ENCODE assay signal across 17 cellular contexts in the genomic region with DNA sequence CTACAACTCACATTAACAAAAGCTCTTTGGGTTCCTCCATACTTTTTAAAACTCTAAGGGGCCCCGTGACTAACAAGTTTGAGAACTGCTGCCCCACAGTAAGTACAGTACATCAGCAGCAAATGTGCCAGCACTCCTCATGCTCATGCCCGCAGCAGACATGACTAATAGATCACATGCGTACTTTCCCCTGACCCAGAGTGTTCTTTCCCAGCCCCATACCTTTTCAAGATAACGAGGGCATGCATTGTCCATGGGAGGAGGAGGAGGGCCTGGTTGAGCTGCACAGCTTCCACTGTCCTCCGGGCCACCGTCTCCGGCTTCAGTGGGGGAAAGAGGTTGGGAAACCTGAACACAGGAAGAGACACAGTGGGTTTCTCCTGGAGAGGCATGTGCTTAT. TPM values are rescaled to one million over a fixed set of nuclear protein-coding genes. Genes with fewer than 3 reads are reported as not detected.
DNase-seq lines count a peak whose midpoint lies in the region; ATAC-seq, FAIRE-seq and TF ChIP-seq lines count a peak whose summit lies in the region.
"Had no signal": no experiment of that assay in that cellular context is flagged by ENCODE, and none has a peak within 500 bp of the region (broad histone marks: within the 10 kb centered on the region; RNA-seq: fewer than 3 reads in every experiment).

No MANE protein-coding gene starts in this region.

- TF ChIP-seq EP300 in K562 (IDR thresholded peaks at IDR 0.05; ENCODE audit: low read length) (no peak), tibial nerve (IDR thresholded peaks at IDR 0.05) (no peak)

- H3K4me3 ChIP-seq in K562 (no peak overlapping the region), tibial nerve (no peak overlapping the region)
- H3K4me3 ChIP-seq: GM23338 had no signal

- POLR2A ChIA-PET in K562 (lab: Yijun Ruan, JAX): interaction anchor here (1.5 kb wide), 1 partner anchor 9 kb away, joined by 4 read pairs; no protein-coding TSS in a partner anchor

- peak overlapping the region; percentile 30 for H3K27ac Mint-ChIP-seq in activated naive CD4-positive, alpha-beta T cell treated with anti-CD3 and anti-CD28 coated beads, Interleukin-2, amount 50 U/mL, for 24 hours
- H3K27ac Mint-ChIP-seq in activated naive CD4-positive, alpha-beta T cell treated with anti-CD3 and anti-CD28 coated beads, Interleukin-2, amount 10 ng/mL, durations not matched to agents 7 days and 5 days: no peak overlapping the region
- H3K27ac Mint-ChIP-seq: GM23338 had no signal

- ATAC-seq in K562: no peak
- ATAC-seq: GM23338 had no signal

- 92% methylated on average over 7 of the region's 7 CpGs for WGBS in K562 (ENCODE audit: insufficient coverage, low coverage, missing lambda C conversion rate)
- 88 to 90% methylated on average over 7 of the region's 7 CpGs for WGBS in tibial nerve, 2 donors

- intact Hi-C loops in K562 (cut with micrococcal nuclease): no loop called here

- no peaks in the 10 kb centered on the region for H3K9me3 Mint-ChIP-seq in activated naive CD4-positive, alpha-beta T cell treated with anti-CD3 and anti-CD28 coated beads, Interleukin-2, amount 50 U/mL, for 24 hours
- no peaks in the 10 kb centered on the region for H3K9me3 Mint-ChIP-seq in activated naive CD4-positive, alpha-beta T cell treated with anti-CD3 and anti-CD28 coated beads, Interleukin-2, amount 10 ng/mL, durations not matched to agents 7 days and 5 days
- H3K9me3 Mint-ChIP-seq: central memory CD8-positive, alpha-beta T cell; GM23338; nephron had no signal

- no peaks in the 10 kb centered on the region for H3K9me1 ChIP-seq in K562 (ENCODE audit: control insufficient read depth, insufficient read depth, low read length)

- H3K27me3 ChIP-seq in K562 (ENCODE audit: control insufficient read depth in 2 of 2, insufficient read depth in 2 of 2, low read length in 2 of 2) (no peaks in the 10 kb centered on the region), tibial nerve (no peaks in the 10 kb centered on the region)

- H3K4me2 ChIP-seq in K562 (ENCODE audit: insufficient read depth, low read length): no peak overlapping the region
- H3K4me2 ChIP-seq: GM23338 had no signal

- BruUV-seq in K562 (replicated peaks; lab: Mats Ljungman, UMichigan): no TSS peak

- FAIRE-seq in K562 (lab: Jason Lieb, UNC): no peak

- no peak for DNase-seq in activated naive CD4-positive, alpha-beta T cell treated with anti-CD3 and anti-CD28 coated beads, Interleukin-2, amount 10 ng/mL, durations not matched to agents 7 days and 5 days
- DNase-seq in K562 (ENCODE audit: extremely low read depth in 1 of 4, low spot score in 3 of 4): no peak
- DNase-seq in kidney tubule cell (ENCODE audit: low spot score): peak; percentile 20
- no peak for DNase-seq in tibial nerve (ENCODE audit: low spot score in 2 of 2)
- DNase-seq in stimulated activated CD4-positive, alpha-beta T cell treated with anti-CD3 and anti-CD28 coated beads, Interleukin-15, amount 100 ng/mL, for 24 hours: no peak
- no peak for DNase-seq in AG08395 (ENCODE audit: low spot score)
- no peak for DNase-seq in stimulated activated CD4-positive, alpha-beta T cell treated with anti-CD3 and anti-CD28 coated beads, Interleukin-2, amount 100 ng/mL, for 48 hours
- DNase-seq: activated CD4-positive, alpha-beta T cell treated with anti-CD3 and anti-CD28 coated beads, Interleukin-2, amount 50 U/mL, for 1 hour; activated effector memory CD4-positive, alpha-beta T cell treated with anti-CD3 and anti-CD28 coated beads, Interleukin-2, amount 50 U/mL, for 16 hours; left cardiac atrium; NCI-H187 treated with DMSO at 0.1 percent for 48 hours; NCI-H526 had no signal

- TF ChIP-seq CTCF in K562 (IDR thresholded peaks at IDR 0.05 in 2 of 3, conservative IDR thresholded peaks at IDR 0.05 in 1 of 3; ENCODE audit: insufficient read depth in 2 of 3, low read depth in 1 of 3, low read length in 3 of 3) (no peak), tibial nerve (IDR thresholded peaks at IDR 0.05) (no peak)

- H3K9ac ChIP-seq in K562 (ENCODE audit: insufficient read depth in 1 of 2, low read depth in 2 of 2, low read length in 2 of 2): no peak overlapping the region

- in situ Hi-C loops in K562 (cut with MboI): no loop called here

- peak overlapping the region; percentile 6; the same call in 1 of the 2 replicates for H2AFZ ChIP-seq in K562 (ENCODE audit: low read depth, low read length)
- H2AFZ ChIP-seq: GM23338 had no signal

- H3K79me2 ChIP-seq in K562 (ENCODE audit: control insufficient read depth, insufficient read depth, low read length): no peaks in the 10 kb centered on the region

- H3K4me1 Mint-ChIP-seq in activated naive CD4-positive, alpha-beta T cell treated with anti-CD3 and anti-CD28 coated beads, Interleukin-2, amount 50 U/mL, for 24 hours: peaks cover 8% of the 10 kb centered on the region
- no peaks in the 10 kb centered on the region for H3K4me1 Mint-ChIP-seq in activated naive CD4-positive, alpha-beta T cell treated with anti-CD3 and anti-CD28 coated beads, Interleukin-2, amount 10 ng/mL, durations not matched to agents 7 days and 5 days
- H3K4me1 Mint-ChIP-seq: central memory CD8-positive, alpha-beta T cell; GM23338; nephron had no signal

- CTCF ChIA-PET in activated naive CD4-positive, alpha-beta T cell treated with anti-CD3 and anti-CD28 coated beads, Interleukin-2, amount 10 ng/mL, durations not matched to agents 7 days and 5 days (lab: Charles Lee): interaction anchor here (1.0 kb wide), 1 partner anchor 29 kb away, joined by 4 read pairs; no protein-coding TSS in a partner anchor
- CTCF ChIA-PET in K562 (lab: Yijun Ruan, JAX; ENCODE audit: low intra/inter-chr PET ratio): no interaction called here

- peaks cover 83% of the 10 kb centered on the region for H3K36me3 ChIP-seq in K562 (ENCODE audit: control insufficient read depth, insufficient read depth, low read length)
- peaks cover 2 to 100% (median 15%) of the 10 kb centered on the region in 3 donors for H3K36me3 ChIP-seq in tibial nerve

- TF ChIP-seq POLR2A in K562 (conservative IDR thresholded peaks at IDR 0.05) (no peak), tibial nerve (IDR thresholded peaks at IDR 0.05) (no peak)

- H3K36me3 Mint-ChIP-seq in activated naive CD4-positive, alpha-beta T cell treated with anti-CD3 and anti-CD28 coated beads, Interleukin-2, amount 50 U/mL, for 24 hours: peaks cover 15% of the 10 kb centered on the region
- peaks cover 53% of the 10 kb centered on the region for H3K36me3 Mint-ChIP-seq in activated naive CD4-positive, alpha-beta T cell treated with anti-CD3 and anti-CD28 coated beads, Interleukin-2, amount 10 ng/mL, durations not matched to agents 7 days and 5 days

- H3K4me3 Mint-ChIP-seq in activated naive CD4-positive, alpha-beta T cell treated with anti-CD3 and anti-CD28 coated beads, Interleukin-2, amount 50 U/mL, for 24 hours: no peak overlapping the region
- no peak overlapping the region for H3K4me3 Mint-ChIP-seq in activated naive CD4-positive, alpha-beta T cell treated with anti-CD3 and anti-CD28 coated beads, Interleukin-2, amount 10 ng/mL, durations not matched to agents 7 days and 5 days
- H3K4me3 Mint-ChIP-seq: central memory CD8-positive, alpha-beta T cell; GM23338; nephron had no signal

- peaks cover 0 to 1% of the 10 kb centered on the region in 2 experiments; a peak in 3 of 5 replicates for H3K4me1 ChIP-seq in K562 (replicated peaks in 1 of 2; ENCODE audit: control insufficient read depth in 2 of 2, insufficient read depth in 2 of 2, low read length in 2 of 2)
- peaks cover 0 to 21% (median 3%) of the 10 kb centered on the region in 4 donors for H3K4me1 ChIP-seq in tibial nerve

- no peak for TF ChIP-seq RAD21 in K562 (CRISPR knock-in tag; conservative IDR thresholded peaks at IDR 0.05 in 1 of 2, IDR thresholded peaks at IDR 0.05 in 1 of 2)

- H3K27me3 Mint-ChIP-seq in activated naive CD4-positive, alpha-beta T cell treated with anti-CD3 and anti-CD28 coated beads, Interleukin-2, amount 50 U/mL, for 24 hours: no peaks in the 10 kb centered on the region
- H3K27me3 Mint-ChIP-seq in activated naive CD4-positive, alpha-beta T cell treated with anti-CD3 and anti-CD28 coated beads, Interleukin-2, amount 10 ng/mL, durations not matched to agents 7 days and 5 days: no peaks in the 10 kb centered on the region
- H3K27me3 Mint-ChIP-seq: central memory CD8-positive, alpha-beta T cell had no signal

- H3K9me3 ChIP-seq in K562 (replicated peaks; ENCODE audit: control insufficient read depth, insufficient read depth, low read depth, low read length) (no peaks in the 10 kb centered on the region), tibial nerve (no peaks in the 10 kb centered on the region)

- H3K27ac ChIP-seq in K562 (ENCODE audit: extremely low read depth, low read depth, low read length) (no peak overlapping the region; the same call in 2 of the 3 replicates), tibial nerve (peak overlapping the region in 3 of 4 donors; percentile 43 to 72 (median 69))
- H3K27ac ChIP-seq: RWPE1 had no signal

- H4K20me1 ChIP-seq in K562 (replicated peaks; ENCODE audit: control insufficient read depth, insufficient read depth, low read length): no peaks in the 10 kb centered on the region

RNA-seq across cellular contexts. Expression of a gene that starts 45.5 kb away (rescaled TPM):
- total RNA-seq in K562 (2011; cell fraction: chromatin; rRNA removed; ENCODE audit: low replicate concordance): 74.0 and 164 TPM in 2 replicates
- 181 and 211 TPM in 2 replicates for total RNA-seq in K562 (2011; cell fraction: nucleolus; rRNA removed)
- total RNA-seq in K562 (2011; cell fraction: nucleoplasm; rRNA removed): 160 and 179 TPM in 2 replicates
- 62.3 and 67.3 TPM in 2 replicates for total RNA-seq in K562 (2014; rRNA removed)
- 37.6 and 43.5 TPM in 2 replicates for total RNA-seq in K562 (2014; rRNA removed; fragmentation: Illumina TruSeq; extraction: Trizol)
- 58.7 and 60.6 TPM in 2 replicates for total RNA-seq in K562 (2015; rRNA removed; fragmentation: Illumina TruSeq; extraction: Trizol)
- total RNA-seq in K562 (2021): 109 and 116 TPM in 2 replicates
- 58.7 and 66.5 TPM in 2 replicates for polyA plus RNA-seq in K562 (2011; rRNA removed)
- 72.1 and 104 TPM in 2 replicates for polyA plus RNA-seq in K562 (2011; cell fraction: cytosol; rRNA removed)
- 71.2 and 105 TPM in 2 replicates for polyA plus RNA-seq in K562 (2011; cell fraction: nucleus; rRNA removed)
- polyA plus RNA-seq in K562 (2012): 35.6 and 41.5 TPM in 2 replicates
- polyA plus RNA-seq in K562 (2014; fragmentation: Illumina TruSeq; extraction: Trizol): 39.4 and 46.3 TPM in 2 replicates
- 10 to 100 TPM; 21.0 to 80.0 TPM for polyA plus RNA-seq in K562 (2014; fragmentation: Nextera tagmentation; extraction: Ambion mirVana)
- 57.0 and 59.6 TPM in 2 replicates for polyA plus RNA-seq in K562 (2014; rRNA removed)
- 101 and 181 TPM in 2 replicates for polyA minus RNA-seq in K562 (2011; rRNA and poly(A)+ RNA removed)
- polyA minus RNA-seq in K562 (2011; cell fraction: cytosol; rRNA and poly(A)+ RNA removed): 117 and 156 TPM in 2 replicates
- 40.9 and 42.4 TPM in 2 replicates for polyA minus RNA-seq in K562 (2011; cell fraction: nucleus; rRNA and poly(A)+ RNA removed)
- total RNA-seq in tibial nerve: 100 to 1,000 TPM; 180 to 449 (median 358) TPM
